8 cellular contexts compared by ENCODE assay signal in the genomic region with DNA sequence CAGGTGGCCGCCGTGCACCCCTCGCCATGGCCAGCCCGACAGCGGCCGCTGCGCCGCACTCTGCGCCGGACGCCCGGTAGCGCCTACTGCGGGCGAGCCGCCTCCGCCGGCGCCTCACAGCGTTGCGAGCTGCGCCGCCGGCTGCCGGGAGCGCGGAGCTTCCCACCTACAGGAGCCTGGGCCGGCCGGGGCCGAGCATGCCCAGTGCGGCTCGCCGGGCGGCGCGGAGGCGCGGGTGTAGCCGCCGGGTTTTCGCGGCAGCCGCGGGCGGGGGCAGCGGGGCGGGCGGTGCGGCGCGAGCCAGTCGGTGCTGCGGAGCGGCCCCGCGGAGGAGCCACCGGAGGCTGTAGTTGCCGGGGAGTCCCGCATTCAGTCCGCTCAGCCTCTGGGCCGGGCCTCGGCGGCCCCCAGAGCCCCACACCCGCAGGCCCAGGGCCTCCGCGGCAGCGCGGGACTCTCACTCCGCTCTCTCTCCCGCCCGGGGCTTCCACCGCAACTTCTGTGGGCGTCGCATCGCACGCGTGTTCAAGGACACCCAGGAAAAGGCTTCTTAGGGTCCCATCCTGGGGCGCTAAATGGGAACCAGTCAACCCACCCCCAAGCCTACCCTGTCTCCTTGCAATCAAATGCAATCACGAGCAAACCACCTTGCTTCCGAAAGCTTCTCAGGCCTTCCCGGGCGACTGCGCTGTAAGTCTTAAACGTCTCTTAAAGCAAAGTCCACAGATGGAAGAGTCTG. TPM values are rescaled to one million over a fixed set of nuclear protein-coding genes. Genes with fewer than 3 reads are reported as not detected.
DNase-seq lines count a peak whose midpoint lies in the region; ATAC-seq, FAIRE-seq and TF ChIP-seq lines count a peak whose summit lies in the region.

A gene (minus strand): TSS at position 143 of the 739 bp plus-strand sequence. CDS start 20,518 bp downstream, outside the sequence.

- peak within 1 kb of the TSS; percentile 76 to 92 for H3K9ac ChIP-seq in kidney (ENCODE audit: low read length in 2 of 2)

- H3K9me3 ChIP-seq in kidney (ENCODE audit: control insufficient read depth in 1 of 2, low read length in 2 of 2), result no peaks in the 10 kb centered on the region

- peaks cover 5 to 14% of the 10 kb centered on the region in 2 donors for H3K4me1 ChIP-seq in kidney (ENCODE audit: control insufficient read depth in 1 of 2, insufficient read depth in 1 of 2, low read depth in 1 of 2, low read length in 2 of 2)

- no peaks in the 10 kb centered on the region for H3K36me3 ChIP-seq in kidney (ENCODE audit: control insufficient read depth in 1 of 2, insufficient read depth in 2 of 2, low read length in 2 of 2)

- ATAC-seq in HG02973 (IDR thresholded peaks at IDR 0.05; ENCODE audit: unreplicated experiment), result peak; percentile 87

- TF ChIP-seq CTCF in kidney (IDR thresholded peaks at IDR 0.05; ENCODE audit: borderline replicate concordance, extremely low read depth, insufficient read depth), result no peak

- DNase-seq in NCI-H187 (lab: John Stamatoyannopoulos, UW), result peak; percentile 4 to 71
- DNase-seq in NCI-H187 treated with DMSO at 0.1 percent for 48 hours (lab: John Stamatoyannopoulos, UW), result no peak
- DNase-seq in NCI-H2107 (lab: John Stamatoyannopoulos, UW), result peak; percentile 37
- DNase-seq in activated CD4-positive, alpha-beta T cell treated with anti-CD3 and anti-CD28 coated beads for 1 hour, result peak; percentile 72
- peak; percentile 90 for DNase-seq in cerebellum (ENCODE audit: low spot score)
- DNase-seq in kidney, result peak; percentile 95
- peak; percentile 81 for DNase-seq in stimulated activated CD4-positive, alpha-beta T cell treated with anti-CD3 and anti-CD28 coated beads, Interleukin-12 subunit alpha, Interleukin-12 subunit beta, amount 100 ng/mL, for 4 hours

- FAIRE-seq in kidney (lab: Jason Lieb, UNC), result no peak

- peak within 1 kb of the TSS; percentile 87 to 92 for H3K4me3 ChIP-seq in kidney (ENCODE audit: low read length in 2 of 2)

- intact Hi-C loops in kidney (cut with DNase I), result no loop called here

- peak within 1 kb of the TSS; percentile 88 to 93 for H3K27ac ChIP-seq in kidney (ENCODE audit: low read depth in 2 of 2, low read length in 2 of 2)

RNA-seq across cellular contexts. Expression of the gene that starts here (rescaled TPM):
- 12.6 TPM for total RNA-seq in cerebellum
- total RNA-seq in kidney, result 35.1 TPM
- polyA plus RNA-seq in kidney (ENCODE audit: insufficient read depth, low read depth, low replicate concordance), result 18.4 TPM
